ENCODE assay signal across 19 cellular contexts in the genomic region with DNA sequence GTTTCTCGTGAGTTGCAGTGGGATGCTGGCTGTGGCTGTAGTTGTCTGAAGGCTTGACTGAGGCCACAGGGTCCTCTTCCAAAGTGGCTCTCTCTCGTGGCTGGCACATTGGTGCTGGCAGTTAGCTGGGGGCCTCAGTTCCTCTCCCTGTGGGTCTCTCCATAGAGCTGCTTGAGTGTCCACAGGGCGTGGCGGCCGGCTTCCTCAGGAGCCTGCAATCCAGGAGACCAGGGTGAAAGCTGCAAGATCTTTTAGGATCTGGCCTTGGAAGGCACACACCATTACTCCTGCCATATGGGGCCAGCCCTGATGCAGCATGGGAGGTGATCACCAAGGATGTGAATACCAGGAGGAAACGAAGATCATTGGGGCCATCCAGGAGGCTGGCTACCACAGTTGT.
"Had no signal": no experiment of that assay in that cellular context is flagged by ENCODE, and none has a peak within 500 bp of the region (broad histone marks: within the 10 kb centered on the region; RNA-seq: fewer than 3 reads in every experiment).

No MANE protein-coding gene starts in this region.

- ATAC-seq: activated CD8-positive, alpha-beta T cell treated with anti-CD3 and anti-CD28 coated beads for 36 hours; activated T-cell treated with anti-CD3 and anti-CD28 coated beads, Interleukin-2, amount 50 U/mL, for 72 hours; gastroesophageal sphincter; left ventricle myocardium superior; stimulated activated effector memory CD8-positive, alpha-beta T cell treated with anti-CD3 and anti-CD28 coated beads, Interleukin-12 subunit alpha, Interleukin-12 subunit beta, amount 100 ng/mL, for 72 hours; WTC11 had no signal

- H3K27ac ChIP-seq: gastroesophageal sphincter had no signal

- DNase-seq: activated CD4-positive, alpha-beta T cell treated with anti-CD3 and anti-CD28 coated beads for 48 hours; activated CD8-positive, alpha-beta memory T cell treated with anti-CD3 and anti-CD28 coated beads, Interleukin-2, amount 50 U/mL, for 48 hours; activated CD8-positive, alpha-beta T cell treated with anti-CD3 and anti-CD28 coated beads for 36 hours; activated gamma-delta T cell treated with Interleukin-2 at 50 U/mL for 16 hours; activated T-cell treated with anti-CD3 and anti-CD28 coated beads, Interleukin-2, amount 50 U/mL, for 72 hours; amniotic stem cell; caudate nucleus; left ventricle myocardium superior; stimulated activated CD4-positive, alpha-beta T cell treated with anti-CD3 and anti-CD28 coated beads, Interleukin-12 subunit alpha, Interleukin-12 subunit beta, amount 100 ng/mL, for 4 hours; stimulated activated CD4-positive, alpha-beta T cell treated with anti-CD3 and anti-CD28 coated beads, Interleukin-2, amount 100 ng/mL, for 24 hours; T-helper 2 cell had no signal

- FAIRE-seq: colon, endometrium, keratinocyte, TTC549 had no signal

- H3K4me3 ChIP-seq: gastroesophageal sphincter, tibial nerve had no signal

- H3K36me3 ChIP-seq: gastroesophageal sphincter, tibial nerve had no signal

- H3K27me3 ChIP-seq: gastroesophageal sphincter, tibial nerve had no signal

- H3K9me3 ChIP-seq: gastroesophageal sphincter, tibial nerve had no signal
